27 cellular contexts compared by ENCODE assay signal in genomic region chr4:1327526-1328266, GRCh38.
"Had no signal": no experiment of that assay in that cellular context is flagged by ENCODE, and none has a peak within 500 bp of the region (broad histone marks: within the 10 kb centered on the region; RNA-seq: fewer than 3 reads in every experiment).

No MANE protein-coding gene starts in this region.

- H3K27me3 Mint-ChIP-seq: effector memory CD8-positive, alpha-beta T cell; naive thymus-derived CD4-positive, alpha-beta T cell; type B pancreatic cell had no signal

- H3K4me3 ChIP-seq: esophagus squamous epithelium, neural progenitor cell, ovary, smooth muscle cell, stomach, thyroid gland had no signal

- DNase-seq: cortex of kidney; effector memory CD8-positive, alpha-beta T cell; erythroblast; esophagus squamous epithelium; foreskin melanocyte; glutamatergic neuron; hypothalamus; mesenchymal stem cell; midbrain; naive thymus-derived CD4-positive, alpha-beta T cell; nucleus accumbens; retina; stimulated activated CD4-positive, alpha-beta T cell treated with anti-CD3 and anti-CD28 coated beads, Interleukin-2, amount 100 ng/mL, for 24 hours; stimulated activated CD4-positive, alpha-beta T cell treated with anti-CD3 and anti-CD28 coated beads, Interleukin-4, amount 100 ng/mL, for 24 hours; stimulated activated naive CD4-positive, alpha-beta T cell treated with Interleukin-2 at 50 U/mL for 16 hours; stomach; thyroid gland had no signal

- H3K36me3 Mint-ChIP-seq: type B pancreatic cell had no signal

- H3K9me3 ChIP-seq: esophagus squamous epithelium, ovary, stomach, thyroid gland had no signal

- FAIRE-seq: endometrium, keratinocyte had no signal

- H3K4me1 ChIP-seq: neural progenitor cell, thyroid gland had no signal

- H3K27ac ChIP-seq: esophagus squamous epithelium, neural progenitor cell, ovary, stomach, thyroid gland had no signal

- H3K9ac ChIP-seq: neural progenitor cell had no signal

- H3K9me3 Mint-ChIP-seq: effector memory CD8-positive, alpha-beta T cell; naive thymus-derived CD4-positive, alpha-beta T cell; nephron; neural progenitor cell; stimulated activated effector memory CD8-positive, alpha-beta T cell treated with anti-CD3 and anti-CD28 coated beads, Interleukin-12 subunit alpha, Interleukin-12 subunit beta, amount 100 ng/mL, for 72 hours; type B pancreatic cell had no signal

- H3K4me3 Mint-ChIP-seq: effector memory CD8-positive, alpha-beta T cell; naive thymus-derived CD4-positive, alpha-beta T cell; nephron; neural progenitor cell; stimulated activated effector memory CD8-positive, alpha-beta T cell treated with anti-CD3 and anti-CD28 coated beads, Interleukin-12 subunit alpha, Interleukin-12 subunit beta, amount 100 ng/mL, for 72 hours; type B pancreatic cell had no signal

- ATAC-seq: effector memory CD8-positive, alpha-beta T cell; left lobe of liver; naive thymus-derived CD4-positive, alpha-beta T cell; sciatic nerve; stimulated activated effector memory CD8-positive, alpha-beta T cell treated with anti-CD3 and anti-CD28 coated beads, Interleukin-12 subunit alpha, Interleukin-12 subunit beta, amount 100 ng/mL, for 72 hours had no signal

- H3K36me3 ChIP-seq: neural progenitor cell, ovary had no signal

- H3K4me1 Mint-ChIP-seq: nephron had no signal

- H3K27ac Mint-ChIP-seq: nephron; neural progenitor cell; stimulated activated effector memory CD8-positive, alpha-beta T cell treated with anti-CD3 and anti-CD28 coated beads, Interleukin-12 subunit alpha, Interleukin-12 subunit beta, amount 100 ng/mL, for 72 hours; type B pancreatic cell had no signal
